8 cellular contexts compared by ENCODE assay signal in genomic region chr15:74781673-74782595, GRCh38. TPM values are rescaled to one million over a fixed set of nuclear protein-coding genes. Genes with fewer than 3 reads are reported as not detected.
DNase-seq lines count a peak whose midpoint lies in the region; ATAC-seq and TF ChIP-seq lines count a peak whose summit lies in the region.

Gene CSK (plus strand): TSS chr15:74782080. CDS start chr15:74798298, 16,218 bp downstream.

- H3K9me3 Mint-ChIP-seq in activated T-helper 17 cell treated with anti-CD3 and anti-CD28 coated beads, Interleukin-2, amount 50 U/mL, for 72 hours: no peaks in the 10 kb centered on the region
- no peaks in the 10 kb centered on the region for H3K9me3 Mint-ChIP-seq in naive B cell

- no peaks in the 10 kb centered on the region for H4K20me1 ChIP-seq in fibroblast of lung (ENCODE audit: control insufficient read depth, extremely low read depth, insufficient read depth, low read length)

- peak; percentile 71 for TF ChIP-seq CTCF in GM13977 (IDR thresholded peaks at IDR 0.05; ENCODE audit: extremely low read depth, insufficient read depth, missing control alignments)
- TF ChIP-seq CTCF in fibroblast of lung (conservative IDR thresholded peaks at IDR 0.05 in 1 of 2, IDR thresholded peaks at IDR 0.05 in 1 of 2; ENCODE audit: low read depth in 1 of 2, low read length in 2 of 2): peak in 1 of 2 donors; percentile 33

- H3K27me3 ChIP-seq in fibroblast of lung (ENCODE audit: control insufficient read depth, insufficient read depth, low read length) (no peaks in the 10 kb centered on the region), subcutaneous abdominal adipose tissue (ENCODE audit: control insufficient read depth in 5 of 5, insufficient read depth in 4 of 5, low read length in 5 of 5) (no peaks in the 10 kb centered on the region)

- H3K36me3 Mint-ChIP-seq in activated T-helper 17 cell treated with anti-CD3 and anti-CD28 coated beads, Interleukin-2, amount 50 U/mL, for 72 hours (ENCODE audit: low read depth): peaks cover 50% of the 10 kb centered on the region
- H3K36me3 Mint-ChIP-seq in naive B cell: peaks cover 0 to 14% of the 10 kb centered on the region in 2 donors

- H3K27ac ChIP-seq in fibroblast of lung (ENCODE audit: insufficient read depth, low read length): peak within 1 kb of the TSS; percentile 57
- H3K27ac ChIP-seq in subcutaneous abdominal adipose tissue (ENCODE audit: low read depth, low read length): peak within 1 kb of the TSS; percentile 76

- H3K9ac ChIP-seq in fibroblast of lung (ENCODE audit: insufficient read depth, low read length) (peak within 1 kb of the TSS; percentile 69), subcutaneous abdominal adipose tissue (ENCODE audit: low read length in 5 of 5) (peak within 1 kb of the TSS; percentile 65 to 95 (median 83))

- H3K4me3 ChIP-seq in fibroblast of lung (replicated peaks in 1 of 4; ENCODE audit: control extremely low read depth in 1 of 4, insufficient read depth in 1 of 4, low read depth in 3 of 4, low read length in 4 of 4) (peak within 1 kb of the TSS; percentile 71 to 90 (median 88)), subcutaneous abdominal adipose tissue (ENCODE audit: low read depth in 1 of 5, low read length in 5 of 5) (peak within 1 kb of the TSS; percentile 73 to 92 (median 86))

- H3K36me3 ChIP-seq in fibroblast of lung (ENCODE audit: control insufficient read depth, insufficient read depth, low read length): no peaks in the 10 kb centered on the region
- no peaks in the 10 kb centered on the region for H3K36me3 ChIP-seq in subcutaneous abdominal adipose tissue (ENCODE audit: control insufficient read depth in 5 of 5, insufficient read depth in 5 of 5, low read length in 5 of 5)

- peak within 1 kb of the TSS; percentile 58 for H2AFZ ChIP-seq in fibroblast of lung (ENCODE audit: low read length)

- H3K4me3 Mint-ChIP-seq in activated T-helper 17 cell treated with anti-CD3 and anti-CD28 coated beads, Interleukin-2, amount 50 U/mL, for 72 hours: peak within 1 kb of the TSS; percentile 84
- H3K4me3 Mint-ChIP-seq in naive B cell: peak within 1 kb of the TSS; percentile 88 to 99 (median 97)

- no peaks in the 10 kb centered on the region for H3K27me3 Mint-ChIP-seq in activated T-helper 17 cell treated with anti-CD3 and anti-CD28 coated beads, Interleukin-2, amount 50 U/mL, for 72 hours
- no peaks in the 10 kb centered on the region for H3K27me3 Mint-ChIP-seq in naive B cell

- H3K4me1 ChIP-seq in fibroblast of lung (ENCODE audit: control insufficient read depth, extremely low read depth, insufficient read depth, low read length): peaks cover 47% of the 10 kb centered on the region
- H3K4me1 ChIP-seq in subcutaneous abdominal adipose tissue (ENCODE audit: control insufficient read depth in 5 of 5, insufficient read depth in 5 of 5, low read length in 5 of 5): peaks cover 19 to 84% (median 73%) of the 10 kb centered on the region in 5 donors

- peak within 1 kb of the TSS; percentile 99 for H3K27ac Mint-ChIP-seq in activated T-helper 17 cell treated with anti-CD3 and anti-CD28 coated beads, Interleukin-2, amount 50 U/mL, for 72 hours
- peak within 1 kb of the TSS; percentile 97 to 100 (median 99) for H3K27ac Mint-ChIP-seq in naive B cell

- H3K4me1 Mint-ChIP-seq in activated T-helper 17 cell treated with anti-CD3 and anti-CD28 coated beads, Interleukin-2, amount 50 U/mL, for 72 hours: peaks cover 50% of the 10 kb centered on the region
- H3K4me1 Mint-ChIP-seq in naive B cell: peaks cover 76 to 83% (median 83%) of the 10 kb centered on the region in 3 donors

- H3K4me2 ChIP-seq in fibroblast of lung (ENCODE audit: extremely low read depth, insufficient read depth, low read length): peak within 1 kb of the TSS; percentile 100

- H3K9me3 ChIP-seq in fibroblast of lung (ENCODE audit: control insufficient read depth, insufficient read depth, low read depth, low read length): no peaks in the 10 kb centered on the region
- no peaks in the 10 kb centered on the region for H3K9me3 ChIP-seq in subcutaneous abdominal adipose tissue (ENCODE audit: control insufficient read depth in 5 of 5, low read length in 5 of 5)

- DNase-seq in A172 (ENCODE audit: low spot score) (no peak), GM13977 (ENCODE audit: low spot score) (peak; percentile 91), fibroblast of lung (ENCODE audit: low read depth in 2 of 2) (peak; percentile 47 to 61), naive B cell (peak; percentile 88)

- H3K79me2 ChIP-seq in fibroblast of lung (ENCODE audit: control insufficient read depth, insufficient read depth, low read length): peaks cover 45% of the 10 kb centered on the region

- in situ Hi-C loops in GM13977 (cut with MboI; ENCODE audit: low pct_unique_long_range_greater_than_20kb, low sequenced_read_pairs, unreplicated experiment): no loop called here

- ATAC-seq in HG03439 (IDR thresholded peaks at IDR 0.05; ENCODE audit: unreplicated experiment): peak; percentile 38
- ATAC-seq in activated T-helper 17 cell treated with anti-CD3 and anti-CD28 coated beads, Interleukin-2, amount 50 U/mL, for 72 hours (replicated peaks): peak; percentile 53
- peak; percentile 57 to 65 for ATAC-seq in naive B cell (ENCODE audit: low read depth in 2 of 2)

TF ChIP-seq in PFSK-1, 5 proteins besides CTCF, POLR2A, EP300 and RAD21:
- TF ChIP-seq SIN3A (IDR thresholded peaks at IDR 0.05; ENCODE audit: borderline replicate concordance, insufficient read depth, low read length): peak; percentile 68; the same call in 1 of the 2 replicates
- TF ChIP-seq FOXP2 (optimal IDR thresholded peaks at IDR 0.05; ENCODE audit: borderline replicate concordance, extremely low read depth, extremely low read length, insufficient read depth): no peak
- peak; percentile 45 for TF ChIP-seq POLR2AphosphoS5 (IDR thresholded peaks at IDR 0.05; ENCODE audit: low read depth, low read length)
- 0 out of 2 replicates have a peak, but pooled peaks have one; percentile 32 for TF ChIP-seq TAF1 (IDR thresholded peaks at IDR 0.05; ENCODE audit: borderline replicate concordance, insufficient read depth, low read length)
- TF ChIP-seq, protein P1, sequence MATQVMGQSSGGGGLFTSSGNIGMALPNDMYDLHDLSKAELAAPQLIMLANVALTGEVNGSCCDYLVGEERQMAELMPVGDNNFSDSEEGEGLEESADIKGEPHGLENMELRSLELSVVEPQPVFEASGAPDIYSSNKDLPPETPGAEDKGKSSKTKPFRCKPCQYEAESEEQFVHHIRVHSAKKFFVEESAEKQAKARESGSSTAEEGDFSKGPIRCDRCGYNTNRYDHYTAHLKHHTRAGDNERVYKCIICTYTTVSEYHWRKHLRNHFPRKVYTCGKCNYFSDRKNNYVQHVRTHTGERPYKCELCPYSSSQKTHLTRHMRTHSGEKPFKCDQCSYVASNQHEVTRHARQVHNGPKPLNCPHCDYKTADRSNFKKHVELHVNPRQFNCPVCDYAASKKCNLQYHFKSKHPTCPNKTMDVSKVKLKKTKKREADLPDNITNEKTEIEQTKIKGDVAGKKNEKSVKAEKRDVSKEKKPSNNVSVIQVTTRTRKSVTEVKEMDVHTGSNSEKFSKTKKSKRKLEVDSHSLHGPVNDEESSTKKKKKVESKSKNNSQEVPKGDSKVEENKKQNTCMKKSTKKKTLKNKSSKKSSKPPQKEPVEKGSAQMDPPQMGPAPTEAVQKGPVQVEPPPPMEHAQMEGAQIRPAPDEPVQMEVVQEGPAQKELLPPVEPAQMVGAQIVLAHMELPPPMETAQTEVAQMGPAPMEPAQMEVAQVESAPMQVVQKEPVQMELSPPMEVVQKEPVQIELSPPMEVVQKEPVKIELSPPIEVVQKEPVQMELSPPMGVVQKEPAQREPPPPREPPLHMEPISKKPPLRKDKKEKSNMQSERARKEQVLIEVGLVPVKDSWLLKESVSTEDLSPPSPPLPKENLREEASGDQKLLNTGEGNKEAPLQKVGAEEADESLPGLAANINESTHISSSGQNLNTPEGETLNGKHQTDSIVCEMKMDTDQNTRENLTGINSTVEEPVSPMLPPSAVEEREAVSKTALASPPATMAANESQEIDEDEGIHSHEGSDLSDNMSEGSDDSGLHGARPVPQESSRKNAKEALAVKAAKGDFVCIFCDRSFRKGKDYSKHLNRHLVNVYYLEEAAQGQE (IDR thresholded peaks at IDR 0.05; ENCODE audit: insufficient read depth in 1 of 2, low read depth in 2 of 2, low read length in 2 of 2): 0 out of 4 replicates have a peak, but pooled peaks of 1 of the 2 experiments have one; percentile 43
TF ChIP-seq in PFSK-1: peak in this region for 4.

RNA-seq across cellular contexts. Expression of gene CSK, which starts in this region (rescaled TPM):
- 28.3 and 29.8 TPM in 2 replicates for total RNA-seq in A172 (2014; rRNA removed; shearing (Covaris generic))
- 241 TPM for polyA plus RNA-seq in PFSK-1 (2012; ENCODE audit: insufficient read length, low read depth)
- total RNA-seq in activated T-helper 17 cell treated with anti-CD3 and anti-CD28 coated beads, Interleukin-2, amount 50 U/mL, for 72 hours: 100 to 1,000 TPM; 176 to 316 TPM
- 16.2 and 22.0 TPM in 2 replicates for total RNA-seq in fibroblast of lung
- polyA plus RNA-seq in fibroblast of lung: 21.5 and 28.2 TPM in 2 replicates
- 38.7 and 47.7 TPM in 2 replicates for polyA plus RNA-seq in fibroblast of lung (2012)
- 61.0 and 91.1 TPM in 2 replicates for polyA minus RNA-seq in fibroblast of lung (ENCODE audit: low replicate concordance)
- polyA plus RNA-seq in naive B cell (ENCODE audit: low read depth in 6 of 6): 100 to 1,000 TPM; 176 to 273 (median 216) TPM
